ENCODE assay signal across 15 cellular contexts in the genomic region with DNA sequence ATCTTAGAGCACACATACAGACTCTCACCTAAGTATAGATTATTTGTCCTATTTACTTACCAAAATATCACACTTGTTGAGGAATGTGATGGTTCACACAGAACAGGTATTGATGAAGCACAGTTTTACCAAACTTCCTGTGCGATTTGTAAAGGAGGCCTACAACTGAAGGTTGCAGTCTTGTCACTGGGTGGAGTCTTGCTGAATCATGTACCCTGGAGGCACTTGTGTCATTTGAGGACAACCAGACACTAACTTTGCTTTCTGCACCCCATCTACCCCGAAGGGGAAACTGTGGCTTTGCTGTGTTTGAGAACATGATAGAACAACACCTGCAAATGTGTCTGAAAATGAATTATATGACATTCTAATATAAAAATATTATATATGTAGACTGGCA. TPM values are rescaled to one million over a fixed set of nuclear protein-coding genes. Genes with fewer than 3 reads are reported as not detected.
A peak's percentile ranks its signal among the peaks of the same experiment; 100 is the strongest.
DNase-seq lines count a peak whose midpoint lies in the region; ATAC-seq, FAIRE-seq and TF ChIP-seq lines count a peak whose summit lies in the region.
"Had no signal": no experiment of that assay in that cellular context is flagged by ENCODE, and none has a peak within 500 bp of the region (broad histone marks: within the 10 kb centered on the region; RNA-seq: fewer than 3 reads in every experiment).

No MANE protein-coding gene starts in this region.

- CTCF ChIA-PET in HepG2 (lab: Yijun Ruan, JAX; ENCODE audit: low intra/inter-chr PET ratio, low total read pairs) = no interaction called here

- BruUV-seq in HepG2 (replicated peaks; lab: Mats Ljungman, UMichigan) = no TSS peak

- no peak for TF ChIP-seq RAD21 in HepG2 (CRISPR knock-in tag; IDR thresholded peaks at IDR 0.05)

- in situ Hi-C loops in HepG2 (cut with HindIII; ENCODE audit: extremely low pct_ligation_motif_present, low pct_unique_long_range_greater_than_20kb) = no loop called here

- no peaks in the 10 kb centered on the region for H3K27me3 ChIP-seq in HepG2 (ENCODE audit: control insufficient read depth in 1 of 2, insufficient read depth in 2 of 2, low read length in 2 of 2)
- H3K27me3 ChIP-seq: hepatocyte, upper lobe of right lung had no signal

- no peak for FAIRE-seq in HepG2 (lab: Jason Lieb, UNC)

- no peaks in the 10 kb centered on the region for H3K9me3 ChIP-seq in HepG2 (ENCODE audit: low read length)
- H3K9me3 ChIP-seq: upper lobe of right lung had no signal

- peaks cover 31 to 62% of the 10 kb centered on the region in 2 experiments for H3K36me3 ChIP-seq in HepG2 (replicated peaks in 1 of 2; ENCODE audit: control insufficient read depth in 1 of 2, insufficient read depth in 2 of 2, low read length in 2 of 2)

- H3K36me3 Mint-ChIP-seq in activated CD4-positive, alpha-beta T cell treated with anti-CD3 and anti-CD28 coated beads, Interleukin-2, amount 10 ng/mL, durations not matched to agents 24 days and 14 days (ENCODE audit: low read depth) = peaks cover 73% of the 10 kb centered on the region
- peaks cover 59% of the 10 kb centered on the region for H3K36me3 Mint-ChIP-seq in activated T-helper 1 cell treated with anti-CD3 and anti-CD28 coated beads, Interleukin-12 subunit alpha, Interleukin-12 subunit beta, Interleukin-2, Interleukin-4 antibody, amounts not matched to agents 30 ng/mL and 10 ng/mL and 1 ng/mL, durations not matched to agents 14 hours and 24 hours and 36 hours (ENCODE audit: low read depth)

- no peak for TF ChIP-seq POLR2A in HepG2 (IDR thresholded peaks at IDR 0.05; ENCODE audit: insufficient read depth in 1 of 2, low read depth in 2 of 2, low read length in 2 of 2)

- no peak overlapping the region for H3K4me3 ChIP-seq in Jurkat, Clone E6-1 (ENCODE audit: low read length)
- no peak overlapping the region for H3K4me3 ChIP-seq in HepG2 (replicated peaks in 1 of 3; ENCODE audit: insufficient read depth in 1 of 3, low read depth in 2 of 3, low read length in 3 of 3)
- H3K4me3 ChIP-seq: hepatocyte, upper lobe of right lung had no signal

- intact Hi-C loops in activated CD4-positive, alpha-beta T cell treated with anti-CD3 and anti-CD28 coated beads, Interleukin-2, amount 10 ng/mL, durations not matched to agents 24 days and 14 days (cut with micrococcal nuclease) = no loop called here
- intact Hi-C loops in activated T-helper 1 cell treated with anti-CD3 and anti-CD28 coated beads, Interleukin-12 subunit alpha, Interleukin-12 subunit beta, Interleukin-2, Interleukin-4 antibody, amounts not matched to agents 30 ng/mL and 10 ng/mL and 1 ng/mL, durations not matched to agents 14 hours and 24 hours and 36 hours (cut with micrococcal nuclease) = no loop called here
- intact Hi-C loops in HepG2 (cut with micrococcal nuclease; ENCODE audit: unreplicated experiment) = no loop called here

- peak overlapping the region; percentile 44 for H3K4me3 Mint-ChIP-seq in activated CD4-positive, alpha-beta T cell treated with anti-CD3 and anti-CD28 coated beads, Interleukin-2, amount 10 ng/mL, durations not matched to agents 24 days and 14 days
- no peak overlapping the region for H3K4me3 Mint-ChIP-seq in activated T-helper 1 cell treated with anti-CD3 and anti-CD28 coated beads, Interleukin-12 subunit alpha, Interleukin-12 subunit beta, Interleukin-2, Interleukin-4 antibody, amounts not matched to agents 30 ng/mL and 10 ng/mL and 1 ng/mL, durations not matched to agents 14 hours and 24 hours and 36 hours
- H3K4me3 Mint-ChIP-seq: activated T-cell treated with anti-CD3 and anti-CD28 coated beads, Interleukin-2, amount 50 U/mL, for 4 hours had no signal

- ATAC-seq in HepG2 (no peak), GM18861 (IDR thresholded peaks at IDR 0.05; ENCODE audit: unreplicated experiment) (no peak), HG02798 (IDR thresholded peaks at IDR 0.05; ENCODE audit: poor library complexity, unreplicated experiment) (no peak), GM21515 (IDR thresholded peaks at IDR 0.05; ENCODE audit: unreplicated experiment) (no peak)
- ATAC-seq: activated T-cell treated with anti-CD3 and anti-CD28 coated beads, Interleukin-2, amount 50 U/mL, for 4 hours had no signal

- peak overlapping the region; percentile 66 for H3K27ac Mint-ChIP-seq in activated CD4-positive, alpha-beta T cell treated with anti-CD3 and anti-CD28 coated beads, Interleukin-2, amount 10 ng/mL, durations not matched to agents 24 days and 14 days
- peak overlapping the region; percentile 72 for H3K27ac Mint-ChIP-seq in activated T-helper 1 cell treated with anti-CD3 and anti-CD28 coated beads, Interleukin-12 subunit alpha, Interleukin-12 subunit beta, Interleukin-2, Interleukin-4 antibody, amounts not matched to agents 30 ng/mL and 10 ng/mL and 1 ng/mL, durations not matched to agents 14 hours and 24 hours and 36 hours

- DNase-seq in activated CD4-positive, alpha-beta T cell treated with anti-CD3 and anti-CD28 coated beads, Interleukin-2, amount 10 ng/mL, durations not matched to agents 24 days and 14 days = peak; percentile 75
- DNase-seq in activated CD4-positive, alpha-beta T cell treated with anti-CD3 and anti-CD28 coated beads for 1 hour = no peak
- peak; percentile 47 for DNase-seq in Jurkat, Clone E6-1 (ENCODE audit: low read depth, low spot score)
- no peak for DNase-seq in activated T-helper 1 cell treated with anti-CD3 and anti-CD28 coated beads, Interleukin-12 subunit alpha, Interleukin-12 subunit beta, Interleukin-2, Interleukin-4 antibody, amounts not matched to agents 30 ng/mL and 10 ng/mL and 1 ng/mL, durations not matched to agents 14 hours and 24 hours and 36 hours (ENCODE audit: low spot score)
- DNase-seq in HepG2 (ENCODE audit: low spot score) = no peak
- DNase-seq: activated T-cell treated with anti-CD3 and anti-CD28 coated beads, Interleukin-2, amount 50 U/mL, for 4 hours; NCI-H1105 treated with DMSO at 0.1 percent for 48 hours; NCI-H510A treated with DMSO at 0.1 percent for 48 hours; SHP77 treated with DMSO at 0.1 percent for 48 hours; upper lobe of right lung had no signal

- peaks cover 18% of the 10 kb centered on the region for H3K79me2 ChIP-seq in HepG2 (ENCODE audit: insufficient read depth, low read length)

- POLR2A ChIA-PET in HepG2 (lab: Yijun Ruan, JAX) = no interaction called here

- no peak for TF ChIP-seq CTCF in HepG2 (CRISPR knock-in tag; IDR thresholded peaks at IDR 0.05)

- no peaks in the 10 kb centered on the region for H3K9me3 Mint-ChIP-seq in activated CD4-positive, alpha-beta T cell treated with anti-CD3 and anti-CD28 coated beads, Interleukin-2, amount 10 ng/mL, durations not matched to agents 24 days and 14 days
- H3K9me3 Mint-ChIP-seq in activated T-helper 1 cell treated with anti-CD3 and anti-CD28 coated beads, Interleukin-12 subunit alpha, Interleukin-12 subunit beta, Interleukin-2, Interleukin-4 antibody, amounts not matched to agents 30 ng/mL and 10 ng/mL and 1 ng/mL, durations not matched to agents 14 hours and 24 hours and 36 hours = no peaks in the 10 kb centered on the region
- H3K9me3 Mint-ChIP-seq: activated T-cell treated with anti-CD3 and anti-CD28 coated beads, Interleukin-2, amount 50 U/mL, for 4 hours had no signal

- H4K20me1 ChIP-seq in HepG2 (ENCODE audit: insufficient read depth, low read length) = no peaks in the 10 kb centered on the region

- no peak overlapping the region for H3K27ac ChIP-seq in HepG2 (ENCODE audit: extremely low read length, insufficient read depth, low read length)
- H3K27ac ChIP-seq: hepatocyte, upper lobe of right lung, VCaP had no signal

- H3K27me3 Mint-ChIP-seq in activated CD4-positive, alpha-beta T cell treated with anti-CD3 and anti-CD28 coated beads, Interleukin-2, amount 10 ng/mL, durations not matched to agents 24 days and 14 days = no peaks in the 10 kb centered on the region
- no peaks in the 10 kb centered on the region for H3K27me3 Mint-ChIP-seq in activated T-helper 1 cell treated with anti-CD3 and anti-CD28 coated beads, Interleukin-12 subunit alpha, Interleukin-12 subunit beta, Interleukin-2, Interleukin-4 antibody, amounts not matched to agents 30 ng/mL and 10 ng/mL and 1 ng/mL, durations not matched to agents 14 hours and 24 hours and 36 hours (ENCODE audit: insufficient read depth)

- H3K4me2 ChIP-seq in HepG2 (ENCODE audit: low read depth, low read length) = no peak overlapping the region
- H3K4me2 ChIP-seq: hepatocyte had no signal

- no peak for TF ChIP-seq EP300 in HepG2 (IDR thresholded peaks at IDR 0.05; ENCODE audit: low read depth in 2 of 2, low read length in 2 of 2)
- no peak for TF ChIP-seq EP300 in HepG2 (CRISPR knock-in tag; IDR thresholded peaks at IDR 0.05; ENCODE audit: borderline replicate concordance)

- 86% methylated on average over 2 of the region's 2 CpGs for WGBS in HepG2 (ENCODE audit: low lambda C conversion rate)

- H3K4me1 ChIP-seq in HepG2 (ENCODE audit: insufficient read depth, low read length) = peaks cover 48% of the 10 kb centered on the region

- peaks cover 49% of the 10 kb centered on the region for H3K4me1 Mint-ChIP-seq in activated CD4-positive, alpha-beta T cell treated with anti-CD3 and anti-CD28 coated beads, Interleukin-2, amount 10 ng/mL, durations not matched to agents 24 days and 14 days
- H3K4me1 Mint-ChIP-seq in activated T-helper 1 cell treated with anti-CD3 and anti-CD28 coated beads, Interleukin-12 subunit alpha, Interleukin-12 subunit beta, Interleukin-2, Interleukin-4 antibody, amounts not matched to agents 30 ng/mL and 10 ng/mL and 1 ng/mL, durations not matched to agents 14 hours and 24 hours and 36 hours (ENCODE audit: low read depth) = peaks cover 57% of the 10 kb centered on the region

- no peak overlapping the region for H2AFZ ChIP-seq in HepG2 (ENCODE audit: low read length)
- H2AFZ ChIP-seq: hepatocyte had no signal

- H3K9ac ChIP-seq in HepG2 (ENCODE audit: insufficient read depth, low read depth, low read length) = no peak overlapping the region

RNA-seq across cellular contexts. Expression of a gene that starts 32.4 kb away (rescaled TPM):
- 8.5 and 8.9 TPM in 2 replicates for total RNA-seq in activated CD4-positive, alpha-beta T cell treated with anti-CD3 and anti-CD28 coated beads, Interleukin-2, amount 10 ng/mL, durations not matched to agents 24 days and 14 days
- polyA plus RNA-seq in Jurkat, Clone E6-1 (2012; ENCODE audit: insufficient read depth, insufficient read length) = 8.6 TPM
- total RNA-seq in activated T-helper 1 cell treated with anti-CD3 and anti-CD28 coated beads, Interleukin-12 subunit alpha, Interleukin-12 subunit beta, Interleukin-2, Interleukin-4 antibody, amounts not matched to agents 30 ng/mL and 10 ng/mL and 1 ng/mL, durations not matched to agents 14 hours and 24 hours and 36 hours = 9.4 and 9.6 TPM in 2 replicates
- total RNA-seq in HepG2 (2016; rRNA removed; fragmentation: Illumina TruSeq; extraction: Trizol) = 22.8 and 33.0 TPM in 2 replicates
- total RNA-seq in HepG2 (2016; cell fraction: cytosol; rRNA removed; fragmentation: Illumina TruSeq; extraction: Trizol; ENCODE audit: low read depth) = 4.3 and 5.0 TPM in 2 replicates
- total RNA-seq in HepG2 (2016; cell fraction: insoluble cytoplasmic fraction; rRNA removed; fragmentation: Illumina TruSeq; extraction: Trizol) = 22.7 and 34.5 TPM in 2 replicates
- total RNA-seq in HepG2 (2016; cell fraction: membrane; rRNA removed; fragmentation: Illumina TruSeq; extraction: Trizol) = 19.5 and 20.3 TPM in 2 replicates
- 11.8 and 12.4 TPM in 2 replicates for total RNA-seq in HepG2 (2016; cell fraction: nucleus; rRNA removed; fragmentation: Illumina TruSeq; extraction: Trizol)
- 2.8 and 3.1 TPM in 2 replicates for polyA plus RNA-seq in HepG2 (2011; rRNA removed)
- 2.5 TPM in 2 replicates for polyA plus RNA-seq in HepG2 (2011; cell fraction: cytosol; rRNA removed)
- polyA plus RNA-seq in HepG2 (2011; cell fraction: nucleus; rRNA removed) = 1.3 and 1.6 TPM in 2 replicates
- 15.9 and 22.1 TPM in 2 replicates for polyA plus RNA-seq in HepG2 (2012)
- 4.2 and 5.7 TPM in 2 replicates for polyA plus RNA-seq in HepG2 (2016; cell fraction: cytosol; fragmentation: Illumina TruSeq; extraction: Trizol; ENCODE audit: low read depth)
- polyA plus RNA-seq in HepG2 (2016; cell fraction: insoluble cytoplasmic fraction; fragmentation: Illumina TruSeq; extraction: Trizol; ENCODE audit: low read depth) = 32.2 and 38.6 TPM in 2 replicates
- 14.3 and 16.1 TPM in 2 replicates for polyA plus RNA-seq in HepG2 (2016; cell fraction: membrane; fragmentation: Illumina TruSeq; extraction: Trizol; ENCODE audit: low read depth)
- 12.5 and 13.2 TPM in 2 replicates for polyA plus RNA-seq in HepG2 (2016; cell fraction: nucleus; fragmentation: Illumina TruSeq; extraction: Trizol; ENCODE audit: insufficient read depth, low read depth)
- 1.3 and 3.6 TPM in 2 replicates for polyA minus RNA-seq in HepG2 (2011; rRNA and poly(A)+ RNA removed; ENCODE audit: low replicate concordance)
- polyA minus RNA-seq in HepG2 (2011; cell fraction: cytosol; rRNA and poly(A)+ RNA removed) = 9.3 and 9.5 TPM in 2 replicates
- polyA minus RNA-seq in HepG2 (2011; cell fraction: nucleus; rRNA and poly(A)+ RNA removed) = 4.5 and 5.8 TPM in 2 replicates

Comparison
In these comparisons a context has a peak if more than half of its experiments do, and no peak if none do; other contexts are left out.
1. DNase-seq: peak in activated CD4-positive, alpha-beta T cell treated with anti-CD3 and anti-CD28 coated beads, Interleukin-2, amount 10 ng/mL, durations not matched to agents 24 days and 14 days (single experiment) and Jurkat, Clone E6-1 (single experiment); none in activated CD4-positive, alpha-beta T cell treated with anti-CD3 and anti-CD28 coated beads for 1 hour (single experiment), activated T-helper 1 cell treated with anti-CD3 and anti-CD28 coated beads, Interleukin-12 subunit alpha, Interleukin-12 subunit beta, Interleukin-2, Interleukin-4 antibody, amounts not matched to agents 30 ng/mL and 10 ng/mL and 1 ng/mL, durations not matched to agents 14 hours and 24 hours and 36 hours (single experiment) and HepG2 (single experiment).